Comparison of ENCODE assay signal across 8 cellular contexts in genomic region chr4:139082750-139083532, GRCh38.
DNase-seq lines count a peak whose midpoint lies in the region; ATAC-seq, FAIRE-seq and TF ChIP-seq lines count a peak whose summit lies in the region.

No MANE protein-coding gene starts in this region.

- H3K27me3 ChIP-seq in cardiac muscle cell (no peaks in the 10 kb centered on the region), pancreas (no peaks in the 10 kb centered on the region), tibial artery (no peaks in the 10 kb centered on the region)

- H3K4me1 ChIP-seq in cardiac muscle cell (ENCODE audit: low read depth) (peaks cover 36% of the 10 kb centered on the region), pancreas (peaks cover 13 to 26% (median 25%) of the 10 kb centered on the region in 3 donors), tibial artery (peaks cover 0 to 50% (median 23%) of the 10 kb centered on the region in 4 donors)

- peak; percentile 71 for DNase-seq in GM12892 (ENCODE audit: insufficient read length)
- peak; percentile 98 for DNase-seq in NCI-H1436 (lab: John Stamatoyannopoulos, UW)
- DNase-seq in SW480 (ENCODE audit: low spot score) = peak; percentile 96
- peak; percentile 97 to 98 for DNase-seq in cardiac muscle cell (ENCODE audit: low read depth in 1 of 2, low spot score in 1 of 2)
- DNase-seq in pancreas = peak; percentile 88 to 96 (median 94)
- DNase-seq in tibial artery = peak; percentile 98 to 99

- ATAC-seq in HG02840 (IDR thresholded peaks at IDR 0.05; ENCODE audit: low FRiP score, unreplicated experiment) = peak; percentile 85
- ATAC-seq in pancreas = peak; percentile 80 to 93 (median 85)

- H3K27ac ChIP-seq in adipose tissue (ENCODE audit: low read depth, low read length) = peak overlapping the region; percentile 59
- H3K27ac ChIP-seq in cardiac muscle cell = peak overlapping the region; percentile 92
- peak overlapping the region; percentile 93 to 98 (median 95) for H3K27ac ChIP-seq in pancreas
- H3K27ac ChIP-seq in tibial artery = peak overlapping the region; percentile 92 to 97

- intact Hi-C loops in pancreas (cut with DNase I) (no loop called here), tibial artery (cut with DNase I; ENCODE audit: low total_unique reads) (loop anchor here (5.0 kb wide), 1 partner anchor 94 kb away; the partner anchor contains the start of gene ELF2)

- H3K9me3 ChIP-seq in cardiac muscle cell (ENCODE audit: low read depth) (no peaks in the 10 kb centered on the region), pancreas (no peaks in the 10 kb centered on the region), tibial artery (no peaks in the 10 kb centered on the region)

- peak; percentile 54; the same call in 1 of the 2 replicates for TF ChIP-seq POLR2A in GM12892 (IDR thresholded peaks at IDR 0.05; ENCODE audit: low read depth, low read length)

- no peak for TF ChIP-seq CTCF in cardiac muscle cell (IDR thresholded peaks at IDR 0.05; ENCODE audit: low read depth, low read length)
- TF ChIP-seq CTCF in pancreas (IDR thresholded peaks at IDR 0.05) = no peak
- TF ChIP-seq CTCF in tibial artery (IDR thresholded peaks at IDR 0.05) = no peak

- 0% methylated on average over 31 to 33 of the region's 33 CpGs for WGBS in adipose tissue, 3 donors
- 0% methylated on average over 32 to 33 of the region's 33 CpGs for WGBS in pancreas, 2 donors

- H3K36me3 ChIP-seq in cardiac muscle cell (no peaks in the 10 kb centered on the region), pancreas (no peaks in the 10 kb centered on the region), tibial artery (no peaks in the 10 kb centered on the region)

- FAIRE-seq in GM12892 (lab: Jason Lieb, UNC) = peak; percentile 99
- FAIRE-seq in pancreas (lab: Jason Lieb, UNC) = peak; percentile 93

- H3K4me3 ChIP-seq in cardiac muscle cell (peak overlapping the region; percentile 62), pancreas (peak overlapping the region; percentile 56 to 79 (median 64)), tibial artery (peak overlapping the region; percentile 87 to 95)

Comparison
In these comparisons a context has a peak if more than half of its experiments do, and no peak if none do; other contexts are left out.
1. Peak in every context shown above with its lines: DNase-seq, ATAC-seq, H3K4me3 ChIP-seq and H3K27ac ChIP-seq.